In genomic region chr4:168919706-168920324, GRCh38 we compare ENCODE assay signal across 19 cellular contexts.
DNase-seq lines count a peak whose midpoint lies in the region; ATAC-seq, FAIRE-seq and TF ChIP-seq lines count a peak whose summit lies in the region.
"Had no signal": no experiment of that assay in that cellular context is flagged by ENCODE, and none has a peak within 500 bp of the region (broad histone marks: within the 10 kb centered on the region; RNA-seq: fewer than 3 reads in every experiment).

No MANE protein-coding gene starts in this region.

- H3K18ac ChIP-seq in trophoblast cell (ENCODE audit: low read length): no peak overlapping the region

- peak overlapping the region; percentile 43 for H3K27ac ChIP-seq in trophoblast cell (ENCODE audit: low read depth, low read length)
- H3K27ac ChIP-seq: neutrophil, upper lobe of left lung had no signal

- no peak for DNase-seq in GM18507 (ENCODE audit: extremely low spot score, insufficient read length, low read depth)
- no peak for DNase-seq in left ventricle myocardium superior
- no peak for DNase-seq in trophoblast cell
- DNase-seq in activated T-cell treated with anti-CD3 and anti-CD28 coated beads for 4 hours: no peak
- no peak for DNase-seq in activated CD4-positive, alpha-beta T cell treated with anti-CD3 and anti-CD28 coated beads for 4 hours
- DNase-seq in central memory CD4-positive, alpha-beta T cell: no peak
- DNase-seq in activated CD4-positive, alpha-beta T cell treated with anti-CD3 and anti-CD28 coated beads for 1 hour: no peak
- DNase-seq: ACHN; activated CD8-positive, alpha-beta memory T cell treated with anti-CD3 and anti-CD28 coated beads, Interleukin-2, amount 50 U/mL, for 4 hours; activated naive CD4-positive, alpha-beta T cell treated with anti-CD3 and anti-CD28 coated beads, Interleukin-2, amount 10 ng/mL, durations not matched to agents 7 days and 5 days; CD4-positive, alpha-beta T cell; effector memory CD8-positive, alpha-beta T cell; HCEC 1CT; NCI-H2081; NCI-H774; T-cell; upper lobe of left lung had no signal

- peak; percentile 12 for FAIRE-seq in GM18507 (lab: Jason Lieb, UNC)

- no CpG with 5 or more reads among the region's 4 CpGs for WGBS in trophoblast cell (ENCODE audit: extremely low coverage, insufficient coverage, insufficient read length)

- no peak overlapping the region for H2AFZ ChIP-seq in trophoblast cell (ENCODE audit: insufficient read depth, low read length, poor library complexity)

- no peak overlapping the region for H3K14ac ChIP-seq in trophoblast cell (ENCODE audit: low read length)

- no peak overlapping the region for H4K91ac ChIP-seq in trophoblast cell (ENCODE audit: low read depth, low read length)

- H4K12ac ChIP-seq in trophoblast cell (ENCODE audit: low read depth, low read length): no peak overlapping the region

- no peak overlapping the region for H2BK5ac ChIP-seq in trophoblast cell (ENCODE audit: low read depth, low read length, poor library complexity)

- H2AK5ac ChIP-seq in trophoblast cell (ENCODE audit: low read length): no peak overlapping the region

- H3K79me2 ChIP-seq in trophoblast cell (ENCODE audit: control insufficient read depth, insufficient read depth, low read length, poor library complexity): no peaks in the 10 kb centered on the region

- no peak overlapping the region for H2BK12ac ChIP-seq in trophoblast cell (ENCODE audit: low read length)

- intact Hi-C loops in left ventricle myocardium superior (cut with micrococcal nuclease): loop anchor here (5.0 kb wide), 2 partner anchors 208 to 613 kb away; no protein-coding TSS in a partner anchor

- H3K4me3 ChIP-seq in trophoblast cell (ENCODE audit: low read depth, low read length): no peak overlapping the region
- H3K4me3 ChIP-seq: upper lobe of left lung had no signal

- H3K23ac ChIP-seq in trophoblast cell (ENCODE audit: low read length): no peak overlapping the region

- H3K9me3 ChIP-seq in trophoblast cell (ENCODE audit: insufficient read depth, low read depth, low read length): no peaks in the 10 kb centered on the region
- H3K9me3 ChIP-seq: neutrophil, upper lobe of left lung had no signal

- no peak overlapping the region for H4K8ac ChIP-seq in trophoblast cell (ENCODE audit: low read depth, low read length)

- no peak overlapping the region for H3K4me2 ChIP-seq in trophoblast cell (ENCODE audit: low read length)

- no peak overlapping the region for H2BK120ac ChIP-seq in trophoblast cell (ENCODE audit: insufficient read depth, low read length, poor library complexity)

- no peaks in the 10 kb centered on the region for H3K79me1 ChIP-seq in trophoblast cell (ENCODE audit: low read length)

- H3K4me1 ChIP-seq in trophoblast cell (ENCODE audit: control insufficient read depth in 1 of 2, insufficient read depth in 2 of 2, low read length in 2 of 2): peaks cover 5 to 8% of the 10 kb centered on the region in 2 experiments
- H3K4me1 ChIP-seq: upper lobe of left lung had no signal

- H3K27me3 ChIP-seq in trophoblast cell (ENCODE audit: insufficient read depth, low read length): no peaks in the 10 kb centered on the region
- H3K27me3 ChIP-seq: neutrophil, upper lobe of left lung had no signal

- peaks cover 21 to 28% of the 10 kb centered on the region in 2 experiments for H3K36me3 ChIP-seq in trophoblast cell (ENCODE audit: control insufficient read depth in 1 of 2, insufficient read depth in 2 of 2, low read length in 2 of 2)
- H3K36me3 ChIP-seq: neutrophil had no signal

- H3K4ac ChIP-seq in trophoblast cell (ENCODE audit: low read depth, low read length): no peak overlapping the region

- no peak overlapping the region for H3K9ac ChIP-seq in trophoblast cell (ENCODE audit: low read length)

- peak; percentile 13 for ATAC-seq in SK-N-SH treated with all-trans-retinoic acid at 6 μM for 48 hours
- ATAC-seq in left ventricle myocardium superior: peak; percentile 75
- ATAC-seq: effector memory CD8-positive, alpha-beta T cell; T-cell had no signal

TF ChIP-seq in SK-N-SH treated with all-trans-retinoic acid at 6 μM for 48 hours, 23 proteins besides CTCF, POLR2A, EP300 and RAD21:
- TF ChIP-seq PPARA (CRISPR knock-in tag; IDR thresholded peaks at IDR 0.05; ENCODE audit: borderline replicate concordance): no peak
- TF ChIP-seq ZFP30 (CRISPR knock-in tag; IDR thresholded peaks at IDR 0.05): 0 out of 2 replicates have a peak, but pooled peaks have one; percentile 16
